ENCODE assay signal across 14 cellular contexts in genomic region chr5:168135897-168136296, GRCh38.
DNase-seq lines count a peak whose midpoint lies in the region; ATAC-seq and TF ChIP-seq lines count a peak whose summit lies in the region.
"Had no signal": no experiment of that assay in that cellular context is flagged by ENCODE, and none has a peak within 500 bp of the region (broad histone marks: within the 10 kb centered on the region; RNA-seq: fewer than 3 reads in every experiment).

No MANE protein-coding gene starts in this region.

- H3K27me3 ChIP-seq in MM.1S (replicated peaks; ENCODE audit: insufficient read depth, low read length), result no peaks in the 10 kb centered on the region

- no peak overlapping the region for H3K4me3 Mint-ChIP-seq in stimulated activated effector memory CD8-positive, alpha-beta T cell treated with anti-CD3 and anti-CD28 coated beads, Interleukin-12 subunit alpha, Interleukin-12 subunit beta, amount 100 ng/mL, for 72 hours

- no peaks in the 10 kb centered on the region for H4K20me1 ChIP-seq in MM.1S (ENCODE audit: insufficient read depth, low read length)

- H3K9me3 Mint-ChIP-seq in stimulated activated effector memory CD8-positive, alpha-beta T cell treated with anti-CD3 and anti-CD28 coated beads, Interleukin-12 subunit alpha, Interleukin-12 subunit beta, amount 100 ng/mL, for 72 hours, result no peaks in the 10 kb centered on the region

- DNase-seq in NCI-H2227 treated with DMSO at 0.1 percent for 48 hours (lab: John Stamatoyannopoulos, UW) (no peak), dermis blood vessel endothelial cell (no peak), MM.1S (no peak)
- no peak for DNase-seq in stimulated activated effector memory CD8-positive, alpha-beta T cell treated with anti-CD3 and anti-CD28 coated beads, Interleukin-12 subunit alpha, Interleukin-12 subunit beta, amount 100 ng/mL, for 72 hours (ENCODE audit: low spot score in 2 of 2)
- DNase-seq: foreskin melanocyte; NCI-H2029 treated with DMSO at 0.1 percent for 48 hours; stimulated activated CD4-positive, alpha-beta T cell treated with anti-CD3 and anti-CD28 coated beads, Interleukin-4, amount 100 ng/mL, for 24 hours had no signal

- H3K4me2 ChIP-seq in MM.1S (ENCODE audit: low read depth, low read length), result no peak overlapping the region

- no peak overlapping the region for H3K4me3 ChIP-seq in MM.1S (ENCODE audit: low read length)
- H3K4me3 ChIP-seq: thoracic aorta had no signal

- H2AFZ ChIP-seq in MM.1S (ENCODE audit: low read length), result no peak overlapping the region
- H2AFZ ChIP-seq: parathyroid adenoma had no signal

- no peaks in the 10 kb centered on the region for H3K36me3 ChIP-seq in MM.1S (replicated peaks; ENCODE audit: insufficient read depth, low read length)
- H3K36me3 ChIP-seq: thoracic aorta had no signal

- no peak overlapping the region for H3K27ac Mint-ChIP-seq in stimulated activated effector memory CD8-positive, alpha-beta T cell treated with anti-CD3 and anti-CD28 coated beads, Interleukin-12 subunit alpha, Interleukin-12 subunit beta, amount 100 ng/mL, for 72 hours

- no peaks in the 10 kb centered on the region for H3K36me3 Mint-ChIP-seq in stimulated activated effector memory CD8-positive, alpha-beta T cell treated with anti-CD3 and anti-CD28 coated beads, Interleukin-12 subunit alpha, Interleukin-12 subunit beta, amount 100 ng/mL, for 72 hours

- no peak for TF ChIP-seq CTCF in MM.1S (IDR thresholded peaks at IDR 0.05; ENCODE audit: low read length)

- no peaks in the 10 kb centered on the region for H3K4me1 ChIP-seq in MM.1S (ENCODE audit: low read length)
- H3K4me1 ChIP-seq: parathyroid adenoma had no signal

- no peaks in the 10 kb centered on the region for H3K9me2 ChIP-seq in MM.1S (replicated peaks; ENCODE audit: insufficient read depth, low read length)

- no peaks in the 10 kb centered on the region for H3K9me3 ChIP-seq in MM.1S (replicated peaks; ENCODE audit: insufficient read depth, low read length)
- H3K9me3 ChIP-seq: thoracic aorta had no signal

- no peak overlapping the region for H3K9ac ChIP-seq in MM.1S (ENCODE audit: low read length)
- H3K9ac ChIP-seq: parathyroid adenoma had no signal

- no peaks in the 10 kb centered on the region for H3K79me2 ChIP-seq in MM.1S (ENCODE audit: low read length)
- H3K79me2 ChIP-seq: parathyroid adenoma had no signal

- no peaks in the 10 kb centered on the region for H3F3A ChIP-seq in MM.1S (ENCODE audit: insufficient read depth, low read length)

- H3K4me1 Mint-ChIP-seq in stimulated activated effector memory CD8-positive, alpha-beta T cell treated with anti-CD3 and anti-CD28 coated beads, Interleukin-12 subunit alpha, Interleukin-12 subunit beta, amount 100 ng/mL, for 72 hours, result peaks cover 7% of the 10 kb centered on the region

- ATAC-seq in GM18508 (IDR thresholded peaks at IDR 0.05; ENCODE audit: insufficient read depth, unreplicated experiment) (peak; percentile 93), GM19468 (IDR thresholded peaks at IDR 0.05; ENCODE audit: extremely low read depth, unreplicated experiment) (peak; percentile 85), HG02938 (IDR thresholded peaks at IDR 0.05; ENCODE audit: unreplicated experiment) (peak; percentile 98), HG03571 (IDR thresholded peaks at IDR 0.05; ENCODE audit: unreplicated experiment) (peak; percentile 93)
- ATAC-seq in stimulated activated effector memory CD8-positive, alpha-beta T cell treated with anti-CD3 and anti-CD28 coated beads, Interleukin-12 subunit alpha, Interleukin-12 subunit beta, amount 100 ng/mL, for 72 hours, result no peak

- no peak overlapping the region for H3K27ac ChIP-seq in MM.1S (ENCODE audit: low read length)
- H3K27ac ChIP-seq: parathyroid adenoma, RWPE1, thoracic aorta had no signal
